In genomic region chr17:43289670-43290069, GRCh38 we compare ENCODE assay signal across 7 cellular contexts. TPM values are rescaled to one million over a fixed set of nuclear protein-coding genes. Genes with fewer than 3 reads are reported as not detected.
"Had no signal": no experiment of that assay in that cellular context is flagged by ENCODE, and none has a peak within 500 bp of the region (broad histone marks: within the 10 kb centered on the region; RNA-seq: fewer than 3 reads in every experiment).

No MANE protein-coding gene starts in this region.

RNA-seq across cellular contexts. Expression of gene RNU2-1, which starts 55.9 kb away (rescaled TPM):
- total RNA-seq: PC-3, Peyer's patch, RPMI7951, SJCRH30, SJSA1, SK-MEL-5 had no signal
- polyA plus RNA-seq: SK-N-SH had no signal
